In genomic region chr22:30392661-30393321, GRCh38 we compare ENCODE assay signal across 11 cellular contexts. TPM values are rescaled to one million over a fixed set of nuclear protein-coding genes. Genes with fewer than 3 reads are reported as not detected.
A peak's percentile ranks its signal among the peaks of the same experiment; 100 is the strongest.
DNase-seq lines count a peak whose midpoint lies in the region; ATAC-seq and TF ChIP-seq lines count a peak whose summit lies in the region.
"Had no signal": no experiment of that assay in that cellular context is flagged by ENCODE, and none has a peak within 500 bp of the region (broad histone marks: within the 10 kb centered on the region; RNA-seq: fewer than 3 reads in every experiment).

No MANE protein-coding gene starts in this region.

- peaks cover 3% of the 10 kb centered on the region for H3K9me3 ChIP-seq in endodermal cell (ENCODE audit: control insufficient read depth, low read length)
- H3K9me3 ChIP-seq in upper lobe of left lung, result no peaks in the 10 kb centered on the region
- H3K9me3 ChIP-seq: SK-N-SH, tibial artery had no signal

- no peaks in the 10 kb centered on the region for H3K9me3 Mint-ChIP-seq in activated CD8-positive, alpha-beta memory T cell treated with anti-CD3 and anti-CD28 coated beads, Interleukin-2, amount 10 ng/mL, durations not matched to agents 7 days and 5 days (ENCODE audit: low read depth)
- peaks cover 12% of the 10 kb centered on the region for H3K9me3 Mint-ChIP-seq in endodermal cell
- H3K9me3 Mint-ChIP-seq in activated CD4-positive, alpha-beta memory T cell treated with anti-CD3 and anti-CD28 coated beads for 36 hours, result peaks cover 3% of the 10 kb centered on the region

- 67% methylated on average over 9 of the region's 9 CpGs; no CpG with 5 or more reads in 1 of the 2 experiments for WGBS in endodermal cell (ENCODE audit: insufficient coverage in 1 of 2, insufficient read length in 1 of 2), 2 experiments
- 57 to 61% methylated on average over 5 to 9 of the region's 9 CpGs for WGBS in upper lobe of left lung, 2 donors

- TF ChIP-seq CTCF in endodermal cell (conservative IDR thresholded peaks at IDR 0.05) (no peak), upper lobe of left lung (IDR thresholded peaks at IDR 0.05) (no peak)

- ATAC-seq in activated CD8-positive, alpha-beta memory T cell treated with anti-CD3 and anti-CD28 coated beads, Interleukin-2, amount 10 ng/mL, durations not matched to agents 7 days and 5 days, result no peak
- ATAC-seq in upper lobe of left lung (ENCODE audit: low FRiP score in 2 of 2), result no peak

- no peak for DNase-seq in activated CD8-positive, alpha-beta memory T cell treated with anti-CD3 and anti-CD28 coated beads, Interleukin-2, amount 10 ng/mL, durations not matched to agents 7 days and 5 days
- DNase-seq in activated CD8-positive, alpha-beta memory T cell treated with anti-CD3 and anti-CD28 coated beads, Interleukin-2, amount 50 U/mL, for 48 hours, result no peak
- peak; percentile 84 to 93 for DNase-seq in NCI-H524 (lab: John Stamatoyannopoulos, UW)
- DNase-seq in endodermal cell, result peak; percentile 69
- peak in 1 of 2 donors; percentile 30 for DNase-seq in upper lobe of left lung
- DNase-seq in HK-2 (ENCODE audit: unreplicated experiment), result no peak
- DNase-seq in CD1c-positive myeloid dendritic cell (ENCODE audit: extremely low spot score), result no peak
- DNase-seq in activated CD4-positive, alpha-beta memory T cell treated with anti-CD3 and anti-CD28 coated beads for 36 hours, result no peak
- DNase-seq: NCI-H345, SK-N-SH, tibial artery had no signal

- no peak for TF ChIP-seq POLR2A in upper lobe of left lung (IDR thresholded peaks at IDR 0.05)

- H3K4me3 Mint-ChIP-seq in activated CD8-positive, alpha-beta memory T cell treated with anti-CD3 and anti-CD28 coated beads, Interleukin-2, amount 10 ng/mL, durations not matched to agents 7 days and 5 days, result no peak overlapping the region
- H3K4me3 Mint-ChIP-seq in endodermal cell, result no peak overlapping the region
- H3K4me3 Mint-ChIP-seq in activated CD4-positive, alpha-beta memory T cell treated with anti-CD3 and anti-CD28 coated beads for 36 hours, result no peak overlapping the region

- H3K4me3 ChIP-seq in endodermal cell (ENCODE audit: low read length) (no peak overlapping the region), upper lobe of left lung (no peak overlapping the region)
- H3K4me3 ChIP-seq: tibial artery had no signal

- peaks cover 19% of the 10 kb centered on the region for H3K27me3 Mint-ChIP-seq in activated CD8-positive, alpha-beta memory T cell treated with anti-CD3 and anti-CD28 coated beads, Interleukin-2, amount 10 ng/mL, durations not matched to agents 7 days and 5 days
- peaks cover 25% of the 10 kb centered on the region for H3K27me3 Mint-ChIP-seq in endodermal cell (ENCODE audit: insufficient read depth)
- H3K27me3 Mint-ChIP-seq in activated CD4-positive, alpha-beta memory T cell treated with anti-CD3 and anti-CD28 coated beads for 36 hours, result no peaks in the 10 kb centered on the region

- CTCF ChIA-PET in activated CD8-positive, alpha-beta memory T cell treated with anti-CD3 and anti-CD28 coated beads, Interleukin-2, amount 10 ng/mL, durations not matched to agents 7 days and 5 days (lab: Charles Lee), result interaction anchor here (0.6 to 21.5 kb wide), 15 partner anchors 9 to 353 kb away, joined by 3 to 508 read pairs (median 4); partner anchors contain the start of genes CASTOR1 and MTFP1
- CTCF ChIA-PET in activated CD4-positive, alpha-beta memory T cell treated with anti-CD3 and anti-CD28 coated beads for 36 hours (lab: Charles Lee), result interaction anchor here (0.6 to 9.7 kb wide), 13 partner anchors 13 to 582 kb away, joined by 3 to 414 read pairs (median 7); partner anchors contain the start of genes CASTOR1 and MTFP1

- peaks cover 11% of the 10 kb centered on the region for H3K4me1 ChIP-seq in endodermal cell (ENCODE audit: control insufficient read depth, insufficient read depth, low read length)
- H3K4me1 ChIP-seq in upper lobe of left lung, result peaks cover 14 to 31% (median 18%) of the 10 kb centered on the region in 4 donors

- H3K9ac ChIP-seq in endodermal cell (ENCODE audit: extremely low read depth, low read length, poor library complexity, severe bottlenecking), result peak overlapping the region; percentile 4
- H3K9ac ChIP-seq: SK-N-SH had no signal

- POLR2A ChIA-PET in activated CD4-positive, alpha-beta memory T cell treated with anti-CD3 and anti-CD28 coated beads for 36 hours (lab: Charles Lee), result interaction anchor here (0.5 to 2.3 kb wide), 3 partner anchors 31 to 105 kb away, joined by 4 to 10 read pairs (median 8); partner anchors contain the start of gene MTFP1

- H3K36me3 ChIP-seq in endodermal cell (ENCODE audit: control insufficient read depth, insufficient read depth, low read length), result no peaks in the 10 kb centered on the region
- no peaks in the 10 kb centered on the region for H3K36me3 ChIP-seq in upper lobe of left lung
- H3K36me3 ChIP-seq: tibial artery had no signal

- peaks cover 9% of the 10 kb centered on the region for H3K27me3 ChIP-seq in endodermal cell (ENCODE audit: control insufficient read depth, insufficient read depth, low read length, poor library complexity, severe bottlenecking)
- H3K27me3 ChIP-seq in upper lobe of left lung, result peaks cover 0 to 13% (median 0%) of the 10 kb centered on the region in 4 donors

- intact Hi-C loops in activated CD4-positive, alpha-beta memory T cell treated with anti-CD3 and anti-CD28 coated beads for 36 hours (cut with micrococcal nuclease), result loop anchor here (5.0 to 10.0 kb wide), 2 partner anchors 212 to 285 kb away; partner anchors contain the start of gene TCN2

- H3K4me1 Mint-ChIP-seq in activated CD8-positive, alpha-beta memory T cell treated with anti-CD3 and anti-CD28 coated beads, Interleukin-2, amount 10 ng/mL, durations not matched to agents 7 days and 5 days, result peaks cover 35% of the 10 kb centered on the region
- H3K4me1 Mint-ChIP-seq in endodermal cell, result peaks cover 26% of the 10 kb centered on the region
- peaks cover 31% of the 10 kb centered on the region for H3K4me1 Mint-ChIP-seq in activated CD4-positive, alpha-beta memory T cell treated with anti-CD3 and anti-CD28 coated beads for 36 hours (ENCODE audit: low read depth)

- H3K27ac Mint-ChIP-seq in activated CD8-positive, alpha-beta memory T cell treated with anti-CD3 and anti-CD28 coated beads, Interleukin-2, amount 10 ng/mL, durations not matched to agents 7 days and 5 days, result peak overlapping the region; percentile 73
- peak overlapping the region; percentile 64 for H3K27ac Mint-ChIP-seq in endodermal cell
- H3K27ac Mint-ChIP-seq in activated CD4-positive, alpha-beta memory T cell treated with anti-CD3 and anti-CD28 coated beads for 36 hours, result no peak overlapping the region

- peaks cover 2% of the 10 kb centered on the region for H3K36me3 Mint-ChIP-seq in activated CD8-positive, alpha-beta memory T cell treated with anti-CD3 and anti-CD28 coated beads, Interleukin-2, amount 10 ng/mL, durations not matched to agents 7 days and 5 days
- H3K36me3 Mint-ChIP-seq in endodermal cell (ENCODE audit: low read depth), result no peaks in the 10 kb centered on the region
- no peaks in the 10 kb centered on the region for H3K36me3 Mint-ChIP-seq in activated CD4-positive, alpha-beta memory T cell treated with anti-CD3 and anti-CD28 coated beads for 36 hours

- H3K27ac ChIP-seq in endodermal cell (ENCODE audit: low read depth, low read length) (no peak overlapping the region), upper lobe of left lung (peak overlapping the region in 3 of 4 donors; percentile 36 to 72 (median 40))
- H3K27ac ChIP-seq: tibial artery had no signal

- TF ChIP-seq EP300 in upper lobe of left lung (IDR thresholded peaks at IDR 0.05), result no peak

RNA-seq across cellular contexts. Expression of gene SEC14L2, which starts 4.0 kb away (rescaled TPM):
- 1 to 10 TPM; 2.2 to 4.8 TPM for total RNA-seq in activated CD8-positive, alpha-beta memory T cell treated with anti-CD3 and anti-CD28 coated beads, Interleukin-2, amount 10 ng/mL, durations not matched to agents 7 days and 5 days
- total RNA-seq in endodermal cell (10 to 100 TPM; 13.9 to 19.1 TPM), upper lobe of left lung (10 to 100 TPM in 2 of 6 donors, 1 to 10 TPM in 4; 5.6 to 12.6 (median 8.4) TPM)
- 7.4 TPM for polyA plus RNA-seq in endodermal cell (2013, experiment 1 of 2)
- 7.7 TPM for polyA plus RNA-seq in endodermal cell (2013, experiment 2 of 2)
- total RNA-seq in activated CD4-positive, alpha-beta memory T cell treated with anti-CD3 and anti-CD28 coated beads for 36 hours, result 10 to 100 TPM; 12.8 to 15.3 TPM

RNA-seq across cellular contexts. Expression of gene RNF215, which starts 5.6 kb away (rescaled TPM):
- total RNA-seq in activated CD8-positive, alpha-beta memory T cell treated with anti-CD3 and anti-CD28 coated beads, Interleukin-2, amount 10 ng/mL, durations not matched to agents 7 days and 5 days, result 10 to 100 TPM in 1 of 2 experiments, 1 to 10 TPM in 1; 8.5 to 10.5 TPM
- total RNA-seq in endodermal cell, result 10 to 100 TPM; 44.0 to 46.7 TPM
- polyA plus RNA-seq in endodermal cell (2013, experiment 1 of 2), result 24.2 TPM
- 25.6 TPM for polyA plus RNA-seq in endodermal cell (2013, experiment 2 of 2)
- 10 to 100 TPM in 5 of 6 donors, 1 to 10 TPM in 1; 9.3 to 30.3 (median 16.5) TPM for total RNA-seq in upper lobe of left lung
- total RNA-seq in activated CD4-positive, alpha-beta memory T cell treated with anti-CD3 and anti-CD28 coated beads for 36 hours, result 10 to 100 TPM in 1 of 2 experiments, 1 to 10 TPM in 1; 8.8 to 10.2 TPM

RNA-seq across cellular contexts. Expression of gene MTFP1, which starts 32.8 kb away (rescaled TPM):
- total RNA-seq in activated CD8-positive, alpha-beta memory T cell treated with anti-CD3 and anti-CD28 coated beads, Interleukin-2, amount 10 ng/mL, durations not matched to agents 7 days and 5 days, result 10 to 100 TPM; 59.1 to 73.4 TPM
- 10 to 100 TPM; 25.9 to 30.8 TPM for total RNA-seq in endodermal cell
- 26.7 TPM for polyA plus RNA-seq in endodermal cell (2013, experiment 1 of 2)
- polyA plus RNA-seq in endodermal cell (2013, experiment 2 of 2), result 20.0 TPM
- total RNA-seq in upper lobe of left lung, result 10 to 100 TPM in 4 of 6 donors, 1 to 10 TPM in 2; 5.8 to 28.4 (median 12.8) TPM
- 10 to 100 TPM; 50.5 to 54.5 TPM for total RNA-seq in activated CD4-positive, alpha-beta memory T cell treated with anti-CD3 and anti-CD28 coated beads for 36 hours

RNA-seq across cellular contexts. Expression of gene CCDC157, which starts 36.0 kb away (rescaled TPM):
- 1 to 10 TPM; 4.9 to 6.2 TPM for total RNA-seq in activated CD8-positive, alpha-beta memory T cell treated with anti-CD3 and anti-CD28 coated beads, Interleukin-2, amount 10 ng/mL, durations not matched to agents 7 days and 5 days
- 1 to 10 TPM; 6.1 to 7.2 TPM for total RNA-seq in endodermal cell
- polyA plus RNA-seq in endodermal cell (2013, experiment 1 of 2), result 6.6 TPM
- polyA plus RNA-seq in endodermal cell (2013, experiment 2 of 2), result 4.5 TPM
- 10 to 100 TPM in 2 of 6 donors, 1 to 10 TPM in 4; 3.3 to 16.8 (median 7.9) TPM for total RNA-seq in upper lobe of left lung
- total RNA-seq in activated CD4-positive, alpha-beta memory T cell treated with anti-CD3 and anti-CD28 coated beads for 36 hours, result 1 to 10 TPM; 2.1 to 2.9 TPM

RNA-seq across cellular contexts. Expression of gene SF3A1, which starts 36.1 kb away (rescaled TPM):
- total RNA-seq in activated CD8-positive, alpha-beta memory T cell treated with anti-CD3 and anti-CD28 coated beads, Interleukin-2, amount 10 ng/mL, durations not matched to agents 7 days and 5 days, result 100 to 1,000 TPM; 214 to 267 TPM
- total RNA-seq in endodermal cell (100 to 1,000 TPM; 191 to 195 TPM), upper lobe of left lung (100 to 1,000 TPM in 4 of 6 donors, 10 to 100 TPM in 2; 89.1 to 204 (median 138) TPM)
- 147 TPM for polyA plus RNA-seq in endodermal cell (2013, experiment 1 of 2)
- polyA plus RNA-seq in endodermal cell (2013, experiment 2 of 2), result 128 TPM
- total RNA-seq in activated CD4-positive, alpha-beta memory T cell treated with anti-CD3 and anti-CD28 coated beads for 36 hours, result 100 to 1,000 TPM; 255 to 273 TPM

Comparison
In these comparisons a context has a peak if more than half of its experiments do, and no peak if none do; other contexts are left out.
1. DNase-seq: peak in NCI-H524 (2 of 2) and endodermal cell (single experiment); none in activated CD8-positive, alpha-beta memory T cell treated with anti-CD3 and anti-CD28 coated beads, Interleukin-2, amount 10 ng/mL, durations not matched to agents 7 days and 5 days (single experiment), activated CD8-positive, alpha-beta memory T cell treated with anti-CD3 and anti-CD28 coated beads, Interleukin-2, amount 50 U/mL, for 48 hours (single experiment), HK-2 (single experiment), CD1c-positive myeloid dendritic cell (single experiment) and activated CD4-positive, alpha-beta memory T cell treated with anti-CD3 and anti-CD28 coated beads for 36 hours (single experiment).